21 cellular contexts compared by ENCODE assay signal in the genomic region with DNA sequence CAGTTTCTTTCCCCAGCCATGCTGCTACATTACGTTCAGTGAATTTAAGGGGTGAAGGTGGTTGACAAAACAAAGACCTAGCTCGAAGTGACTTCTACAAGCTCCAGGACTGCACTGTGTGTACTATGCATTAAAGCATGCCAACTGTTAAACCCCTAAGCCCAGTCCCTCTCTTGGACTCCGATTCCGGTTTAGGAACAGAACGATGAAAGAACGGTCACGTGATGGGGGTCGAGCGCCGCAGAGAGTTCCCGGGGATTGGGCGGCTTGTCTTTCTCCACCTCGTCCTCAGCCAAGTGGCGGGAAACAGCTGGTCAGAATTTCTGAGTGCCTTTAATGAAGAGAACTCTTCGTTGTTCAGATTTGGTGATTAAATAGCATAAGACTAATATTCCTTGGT. TPM values are rescaled to one million over a fixed set of nuclear protein-coding genes. Genes with fewer than 3 reads are reported as not detected.
DNase-seq lines count a peak whose midpoint lies in the region; ATAC-seq, FAIRE-seq and TF ChIP-seq lines count a peak whose summit lies in the region.
"Had no signal": no experiment of that assay in that cellular context is flagged by ENCODE, and none has a peak within 500 bp of the region (broad histone marks: within the 10 kb centered on the region; RNA-seq: fewer than 3 reads in every experiment).

No MANE protein-coding gene starts in this region.

- no peaks in the 10 kb centered on the region for H3K36me3 ChIP-seq in HepG2 (replicated peaks in 1 of 2; ENCODE audit: control insufficient read depth in 1 of 2, insufficient read depth in 2 of 2, low read length in 2 of 2)
- no peaks in the 10 kb centered on the region for H3K36me3 ChIP-seq in right lobe of liver
- no peaks in the 10 kb centered on the region for H3K36me3 ChIP-seq in K562 (ENCODE audit: control insufficient read depth, insufficient read depth, low read length)

- TF ChIP-seq EP300 in HepG2 (IDR thresholded peaks at IDR 0.05; ENCODE audit: low read depth in 2 of 2, low read length in 2 of 2) (no peak), HepG2 (CRISPR knock-in tag; IDR thresholded peaks at IDR 0.05; ENCODE audit: borderline replicate concordance) (no peak), K562 (IDR thresholded peaks at IDR 0.05; ENCODE audit: low read length) (no peak)

- TF ChIP-seq CTCF in HepG2 (CRISPR knock-in tag; IDR thresholded peaks at IDR 0.05): no peak
- no peak for TF ChIP-seq CTCF in right lobe of liver (IDR thresholded peaks at IDR 0.05)
- no peak for TF ChIP-seq CTCF in K562 (IDR thresholded peaks at IDR 0.05 in 2 of 3, conservative IDR thresholded peaks at IDR 0.05 in 1 of 3; ENCODE audit: insufficient read depth in 2 of 3, low read depth in 1 of 3, low read length in 3 of 3)

- POLR2A ChIA-PET in HepG2 (lab: Yijun Ruan, JAX) (no interaction called here), K562 (lab: Yijun Ruan, JAX) (interaction anchor here (1.1 kb wide), 1 partner anchor 9 kb away, joined by 4 read pairs; no protein-coding TSS in a partner anchor)

- no peaks in the 10 kb centered on the region for H3K4me1 ChIP-seq in HepG2 (ENCODE audit: insufficient read depth, low read length)
- no peaks in the 10 kb centered on the region for H3K4me1 ChIP-seq in right lobe of liver
- H3K4me1 ChIP-seq in K562 (replicated peaks in 1 of 2; ENCODE audit: control insufficient read depth in 2 of 2, insufficient read depth in 2 of 2, low read length in 2 of 2): no peaks in the 10 kb centered on the region

- no peak for ATAC-seq in HepG2
- no peak for ATAC-seq in right lobe of liver
- ATAC-seq in K562: no peak
- ATAC-seq: HCT116 had no signal

- H3K9ac ChIP-seq in HepG2 (ENCODE audit: insufficient read depth, low read depth, low read length): no peak overlapping the region
- no peak overlapping the region for H3K9ac ChIP-seq in K562 (ENCODE audit: insufficient read depth in 1 of 2, low read depth in 2 of 2, low read length in 2 of 2)

- H2AFZ ChIP-seq in HepG2 (ENCODE audit: low read length) (no peak overlapping the region), K562 (ENCODE audit: low read depth, low read length) (no peak overlapping the region)

- CTCF ChIA-PET in HepG2 (lab: Yijun Ruan, JAX; ENCODE audit: low intra/inter-chr PET ratio, low total read pairs) (no interaction called here), K562 (lab: Yijun Ruan, JAX; ENCODE audit: low intra/inter-chr PET ratio) (no interaction called here)

- H4K20me1 ChIP-seq in HepG2 (ENCODE audit: insufficient read depth, low read length) (no peaks in the 10 kb centered on the region), K562 (replicated peaks; ENCODE audit: control insufficient read depth, insufficient read depth, low read length) (peaks cover 3% of the 10 kb centered on the region)

- H3K4me2 ChIP-seq in HepG2 (ENCODE audit: low read depth, low read length): no peak overlapping the region
- H3K4me2 ChIP-seq in K562 (ENCODE audit: insufficient read depth, low read length): no peak overlapping the region

- no peak for FAIRE-seq in HepG2 (lab: Jason Lieb, UNC)
- FAIRE-seq in K562 (lab: Jason Lieb, UNC): no peak
- FAIRE-seq: GM12891, GM18507 had no signal

- H3K79me2 ChIP-seq in HepG2 (ENCODE audit: insufficient read depth, low read length) (no peaks in the 10 kb centered on the region), K562 (ENCODE audit: control insufficient read depth, insufficient read depth, low read length) (no peaks in the 10 kb centered on the region)

- DNase-seq in HepG2 (ENCODE audit: low spot score): no peak
- DNase-seq in right lobe of liver: no peak
- DNase-seq in K562 (ENCODE audit: extremely low read depth in 1 of 4, low spot score in 3 of 4): no peak
- DNase-seq in islet precursor cell: peak; percentile 32
- no peak for DNase-seq in NCI-H1436 treated with DMSO at 0.1 percent for 48 hours (lab: John Stamatoyannopoulos, UW)
- DNase-seq in iPS-NIHi7 (ENCODE audit: extremely low spot score): no peak
- DNase-seq: C1 segment of cervical spinal cord; Calu3; CD4-positive, alpha-beta memory T cell; COR-L47; DMS53; DMS79 treated with DMSO at 0.1 percent for 48 hours; GF-D8; GOT3; H7 had no signal

- WGBS in HepG2 (ENCODE audit: low lambda C conversion rate): 38% methylated on average over 15 of the region's 15 CpGs
- WGBS in right lobe of liver (ENCODE audit: insufficient coverage, low coverage, low lambda C conversion rate, missing lambda C conversion rate): 64% methylated on average over 4 of the region's 15 CpGs
- WGBS in K562 (ENCODE audit: insufficient coverage, low coverage, missing lambda C conversion rate): under 1% methylated on average over 15 of the region's 15 CpGs

- intact Hi-C loops in HepG2 (cut with micrococcal nuclease; ENCODE audit: unreplicated experiment): loop anchor here (2.0 kb wide), 1 partner anchor 73 kb away; no protein-coding TSS in a partner anchor
- intact Hi-C loops in right lobe of liver (cut with DNase I): no loop called here
- intact Hi-C loops in K562 (cut with micrococcal nuclease): no loop called here

- no peaks in the 10 kb centered on the region for H3K9me3 ChIP-seq in HepG2 (ENCODE audit: low read length)
- no peaks in the 10 kb centered on the region for H3K9me3 ChIP-seq in right lobe of liver
- no peaks in the 10 kb centered on the region for H3K9me3 ChIP-seq in K562 (replicated peaks; ENCODE audit: control insufficient read depth, insufficient read depth, low read depth, low read length)

- TF ChIP-seq RAD21 in HepG2 (CRISPR knock-in tag; IDR thresholded peaks at IDR 0.05) (no peak), K562 (CRISPR knock-in tag; conservative IDR thresholded peaks at IDR 0.05 in 1 of 2, IDR thresholded peaks at IDR 0.05 in 1 of 2) (no peak)

- H3K27me3 ChIP-seq in HepG2 (ENCODE audit: control insufficient read depth in 1 of 2, insufficient read depth in 2 of 2, low read length in 2 of 2): peaks cover 0 to 35% of the 10 kb centered on the region in 2 experiments; a peak in 2 of 5 replicates
- no peaks in the 10 kb centered on the region for H3K27me3 ChIP-seq in right lobe of liver
- peaks cover 5 to 41% of the 10 kb centered on the region in 2 experiments; a peak in 4 of 5 replicates for H3K27me3 ChIP-seq in K562 (ENCODE audit: control insufficient read depth in 2 of 2, insufficient read depth in 2 of 2, low read length in 2 of 2)

- H3K9me1 ChIP-seq in K562 (ENCODE audit: control insufficient read depth, insufficient read depth, low read length): no peaks in the 10 kb centered on the region

- H3K4me3 ChIP-seq in HepG2 (replicated peaks in 1 of 3; ENCODE audit: insufficient read depth in 1 of 3, low read depth in 2 of 3, low read length in 3 of 3) (no peak overlapping the region), right lobe of liver (no peak overlapping the region), K562 (no peak overlapping the region)

- no peak for TF ChIP-seq POLR2A in HepG2 (IDR thresholded peaks at IDR 0.05; ENCODE audit: insufficient read depth in 1 of 2, low read depth in 2 of 2, low read length in 2 of 2)
- no peak for TF ChIP-seq POLR2A in right lobe of liver (IDR thresholded peaks at IDR 0.05)
- TF ChIP-seq POLR2A in K562 (conservative IDR thresholded peaks at IDR 0.05): no peak

- BruUV-seq in HepG2 (replicated peaks; lab: Mats Ljungman, UMichigan): no TSS peak
- no TSS peak for BruUV-seq in K562 (replicated peaks; lab: Mats Ljungman, UMichigan)

- in situ Hi-C loops in HepG2 (cut with HindIII; ENCODE audit: extremely low pct_ligation_motif_present, low pct_unique_long_range_greater_than_20kb): loop anchor here (25.0 kb wide), 1 partner anchor 514 kb away; no protein-coding TSS in a partner anchor
- in situ Hi-C loops in K562 (cut with MboI): no loop called here

- no peak overlapping the region for H3K27ac ChIP-seq in HepG2 (ENCODE audit: extremely low read length, insufficient read depth, low read length)
- no peak overlapping the region for H3K27ac ChIP-seq in right lobe of liver
- H3K27ac ChIP-seq in K562 (ENCODE audit: extremely low read depth, low read depth, low read length): no peak overlapping the region

RNA-seq across cellular contexts. Expression of a gene that starts 25.5 kb away (rescaled TPM):
- total RNA-seq in HepG2 (2016; rRNA removed; fragmentation: Illumina TruSeq; extraction: Trizol): not detected in 2 replicates
- total RNA-seq in HepG2 (2016; cell fraction: cytosol; rRNA removed; fragmentation: Illumina TruSeq; extraction: Trizol; ENCODE audit: low read depth): not detected in 2 replicates
- total RNA-seq in HepG2 (2016; cell fraction: insoluble cytoplasmic fraction; rRNA removed; fragmentation: Illumina TruSeq; extraction: Trizol): not detected in 2 replicates
- not detected in 2 replicates for total RNA-seq in HepG2 (2016; cell fraction: membrane; rRNA removed; fragmentation: Illumina TruSeq; extraction: Trizol)
- not detected in 2 replicates for total RNA-seq in HepG2 (2016; cell fraction: nucleus; rRNA removed; fragmentation: Illumina TruSeq; extraction: Trizol)
- not detected in 2 replicates for polyA plus RNA-seq in HepG2 (2011; rRNA removed)
- not detected in 2 replicates for polyA plus RNA-seq in HepG2 (2011; cell fraction: cytosol; rRNA removed)
- not detected in 2 replicates for polyA plus RNA-seq in HepG2 (2011; cell fraction: nucleus; rRNA removed)
- not detected in 2 replicates for polyA plus RNA-seq in HepG2 (2012)
- polyA plus RNA-seq in HepG2 (2016; cell fraction: cytosol; fragmentation: Illumina TruSeq; extraction: Trizol; ENCODE audit: low read depth): not detected in 2 replicates
- not detected in 2 replicates for polyA plus RNA-seq in HepG2 (2016; cell fraction: insoluble cytoplasmic fraction; fragmentation: Illumina TruSeq; extraction: Trizol; ENCODE audit: low read depth)
- polyA plus RNA-seq in HepG2 (2016; cell fraction: membrane; fragmentation: Illumina TruSeq; extraction: Trizol; ENCODE audit: low read depth): not detected in 2 replicates
- not detected in 2 replicates for polyA plus RNA-seq in HepG2 (2016; cell fraction: nucleus; fragmentation: Illumina TruSeq; extraction: Trizol; ENCODE audit: insufficient read depth, low read depth)
- polyA minus RNA-seq in HepG2 (2011; rRNA and poly(A)+ RNA removed; ENCODE audit: low replicate concordance): not detected in 2 replicates
- polyA minus RNA-seq in HepG2 (2011; cell fraction: cytosol; rRNA and poly(A)+ RNA removed): not detected in 2 replicates
- polyA minus RNA-seq in HepG2 (2011; cell fraction: nucleus; rRNA and poly(A)+ RNA removed): not detected in 2 replicates
- not detected for total RNA-seq in right lobe of liver
- total RNA-seq in K562 (2011; cell fraction: chromatin; rRNA removed; ENCODE audit: low replicate concordance): not detected in 2 replicates
- total RNA-seq in K562 (2011; cell fraction: nucleolus; rRNA removed): not detected in 2 replicates
- total RNA-seq in K562 (2011; cell fraction: nucleoplasm; rRNA removed): not detected in 2 replicates
- total RNA-seq in K562 (2014; rRNA removed): not detected in 2 replicates
- not detected in 2 replicates for total RNA-seq in K562 (2014; rRNA removed; fragmentation: Illumina TruSeq; extraction: Trizol)
- not detected in 2 replicates for total RNA-seq in K562 (2015; rRNA removed; fragmentation: Illumina TruSeq; extraction: Trizol)
- 0.07 and 0.13 TPM in 2 replicates for total RNA-seq in K562 (2021)
- polyA plus RNA-seq in K562 (2011; rRNA removed): not detected in 2 replicates
- not detected in 2 replicates for polyA plus RNA-seq in K562 (2011; cell fraction: cytosol; rRNA removed)
- not detected in 2 replicates for polyA plus RNA-seq in K562 (2011; cell fraction: nucleus; rRNA removed)
- polyA plus RNA-seq in K562 (2012): not detected in 2 replicates
- not detected in 2 replicates for polyA plus RNA-seq in K562 (2014; fragmentation: Illumina TruSeq; extraction: Trizol)
- polyA plus RNA-seq in K562 (2014; fragmentation: Nextera tagmentation; extraction: Ambion mirVana): not detected
- not detected in 2 replicates for polyA plus RNA-seq in K562 (2014; rRNA removed)
- polyA minus RNA-seq in K562 (2011; rRNA and poly(A)+ RNA removed): not detected in 2 replicates
- not detected in 2 replicates for polyA minus RNA-seq in K562 (2011; cell fraction: cytosol; rRNA and poly(A)+ RNA removed)
- polyA minus RNA-seq in K562 (2011; cell fraction: nucleus; rRNA and poly(A)+ RNA removed): not detected in 2 replicates
- total RNA-seq: A172; A673; Calu3; CD4-positive, alpha-beta memory T cell; G401 had no signal
- polyA plus RNA-seq: CD4-positive, alpha-beta memory T cell had no signal
